9 cellular contexts compared by ENCODE assay signal in genomic region chr3:99410789-99411311, GRCh38.
DNase-seq lines count a peak whose midpoint lies in the region; ATAC-seq and TF ChIP-seq lines count a peak whose summit lies in the region.
"Had no signal": no experiment of that assay in that cellular context is flagged by ENCODE, and none has a peak within 500 bp of the region (broad histone marks: within the 10 kb centered on the region; RNA-seq: fewer than 3 reads in every experiment).

No MANE protein-coding gene starts in this region.

- no peaks in the 10 kb centered on the region for H3K27me3 ChIP-seq in stomach

- H3K4me3 ChIP-seq in AG09309 (ENCODE audit: control insufficient read depth, low read depth, low read length), result no peak overlapping the region
- no peak overlapping the region for H3K4me3 ChIP-seq in fibroblast of the aortic adventitia (ENCODE audit: low read depth, low read length)
- H3K4me3 ChIP-seq in stomach, result no peak overlapping the region

- DNase-seq in AG09309 (ENCODE audit: low read depth) (peak; percentile 96), M059J (ENCODE audit: low read depth) (peak; percentile 97), fibroblast of the aortic adventitia (ENCODE audit: low read depth) (peak; percentile 24), NCI-H510A (lab: John Stamatoyannopoulos, UW) (no peak), stomach (no peak)
- DNase-seq in activated CD8-positive, alpha-beta memory T cell treated with anti-CD3 and anti-CD28 coated beads for 24 hours, result no peak
- DNase-seq: effector CD4-positive, alpha-beta T cell had no signal

- TF ChIP-seq POLR2A in stomach (IDR thresholded peaks at IDR 0.05), result no peak

- no peak for TF ChIP-seq CTCF in AG09309 (IDR thresholded peaks at IDR 0.05; ENCODE audit: control insufficient read depth, insufficient read depth, low read depth, low read length, missing control alignments)
- no peak for TF ChIP-seq CTCF in fibroblast of the aortic adventitia (IDR thresholded peaks at IDR 0.05; ENCODE audit: insufficient read depth, low read length)
- TF ChIP-seq CTCF in stomach (IDR thresholded peaks at IDR 0.05), result no peak

- H3K36me3 ChIP-seq in stomach, result no peaks in the 10 kb centered on the region

- ATAC-seq in GM21786 (IDR thresholded peaks at IDR 0.05; ENCODE audit: unreplicated experiment), result peak; percentile 83
- no peak for ATAC-seq in HG03025 (IDR thresholded peaks at IDR 0.05; ENCODE audit: low FRiP score, unreplicated experiment)

- no peaks in the 10 kb centered on the region for H3K9me3 ChIP-seq in stomach

- no peak overlapping the region for H3K27ac ChIP-seq in stomach

- intact Hi-C loops in stomach (cut with DNase I; ENCODE audit: low total_unique reads), result no loop called here

- 50 to 75% (median 64%) methylated on average over 7 of the region's 7 CpGs for WGBS in stomach, 5 donors

- no peak for TF ChIP-seq EP300 in stomach (IDR thresholded peaks at IDR 0.05)

- no peaks in the 10 kb centered on the region for H3K4me1 ChIP-seq in stomach

Comparison
In these comparisons a context has a peak if more than half of its experiments do, and no peak if none do; other contexts are left out.
1. DNase-seq: peak in AG09309 (single experiment), M059J (single experiment) and fibroblast of the aortic adventitia (single experiment); none in NCI-H510A (single experiment), activated CD8-positive, alpha-beta memory T cell treated with anti-CD3 and anti-CD28 coated beads for 24 hours (single experiment) and stomach (single experiment).